ENCODE assay signal across 25 cellular contexts in genomic region chr9:80097476-80097875, GRCh38.
DNase-seq lines count a peak whose midpoint lies in the region; FAIRE-seq and TF ChIP-seq lines count a peak whose summit lies in the region.
"Had no signal": no experiment of that assay in that cellular context is flagged by ENCODE, and none has a peak within 500 bp of the region (broad histone marks: within the 10 kb centered on the region; RNA-seq: fewer than 3 reads in every experiment).

No MANE protein-coding gene starts in this region.

- no peaks in the 10 kb centered on the region for H3K36me3 Mint-ChIP-seq in activated CD4-positive, alpha-beta T cell treated with anti-CD3 and anti-CD28 coated beads, Interleukin-2, amount 10 ng/mL, durations not matched to agents 7 days and 5 days (ENCODE audit: low read depth)
- H3K36me3 Mint-ChIP-seq: CD14-positive monocyte; CD8-positive, alpha-beta memory T cell had no signal

- POLR2A ChIA-PET in activated CD4-positive, alpha-beta T cell treated with anti-CD3 and anti-CD28 coated beads, Interleukin-2, amount 10 ng/mL, durations not matched to agents 7 days and 5 days (lab: Charles Lee) = no interaction called here

- H3K9me3 Mint-ChIP-seq in activated CD4-positive, alpha-beta T cell treated with anti-CD3 and anti-CD28 coated beads, Interleukin-2, amount 10 ng/mL, durations not matched to agents 7 days and 5 days = no peaks in the 10 kb centered on the region
- H3K9me3 Mint-ChIP-seq: CD4-positive, alpha-beta T cell; CD8-positive, alpha-beta memory T cell; HFFc6 had no signal

- no peaks in the 10 kb centered on the region for H3K27me3 Mint-ChIP-seq in activated CD4-positive, alpha-beta T cell treated with anti-CD3 and anti-CD28 coated beads, Interleukin-2, amount 10 ng/mL, durations not matched to agents 7 days and 5 days
- H3K27me3 Mint-ChIP-seq: CD4-positive, alpha-beta T cell; CD8-positive, alpha-beta memory T cell had no signal

- CTCF ChIA-PET in activated CD4-positive, alpha-beta T cell treated with anti-CD3 and anti-CD28 coated beads, Interleukin-2, amount 10 ng/mL, durations not matched to agents 7 days and 5 days (lab: Charles Lee) = no interaction called here

- DNase-seq in H54 (ENCODE audit: insufficient read length, low spot score) (no peak), bronchial epithelial cell (ENCODE audit: low read depth) (peak; percentile 3), putamen (ENCODE audit: low spot score) (peak; percentile 28), activated T-cell treated with anti-CD3 and anti-CD28 coated beads for 4 hours (no peak), midbrain (lab: John Stamatoyannopoulos, UW) (no peak)
- no peak for DNase-seq in activated CD4-positive, alpha-beta T cell treated with anti-CD3 and anti-CD28 coated beads, Interleukin-2, amount 10 ng/mL, durations not matched to agents 7 days and 5 days
- DNase-seq: 8988T; ACHN; AML-193; BE2C; CD4-positive, alpha-beta T cell; CD8-positive, alpha-beta memory T cell; DMS 273 treated with DMSO at 0.1 percent for 48 hours; DMS79; EL; GDM1; GM23248; HFFc6 had no signal

- H3K27ac Mint-ChIP-seq in activated CD4-positive, alpha-beta T cell treated with anti-CD3 and anti-CD28 coated beads, Interleukin-2, amount 10 ng/mL, durations not matched to agents 7 days and 5 days = no peak overlapping the region
- H3K27ac Mint-ChIP-seq: CD14-positive monocyte; CD4-positive, alpha-beta T cell; HFFc6 had no signal

- FAIRE-seq in H54 (lab: Jason Lieb, UNC) = peak; percentile 65
- no peak for FAIRE-seq in bronchial epithelial cell (lab: Jason Lieb, UNC)
- FAIRE-seq: A549, D721Med, GM12878, GM19239 had no signal

- H3K36me3 ChIP-seq in bronchial epithelial cell (ENCODE audit: control insufficient read depth, insufficient read depth, low read length) = no peaks in the 10 kb centered on the region
- H3K36me3 ChIP-seq: BE2C; BLaER1 treated with 17β-estradiol and CSF1 and Interleukin-3, amounts not matched to agents 10 nM and 100 nM; HAP-1 had no signal

- H3K4me3 Mint-ChIP-seq in activated CD4-positive, alpha-beta T cell treated with anti-CD3 and anti-CD28 coated beads, Interleukin-2, amount 10 ng/mL, durations not matched to agents 7 days and 5 days = no peak overlapping the region
- H3K4me3 Mint-ChIP-seq: CD14-positive monocyte; CD4-positive, alpha-beta T cell; CD8-positive, alpha-beta memory T cell; HFFc6 had no signal

- peaks cover 5% of the 10 kb centered on the region for H3K4me1 Mint-ChIP-seq in activated CD4-positive, alpha-beta T cell treated with anti-CD3 and anti-CD28 coated beads, Interleukin-2, amount 10 ng/mL, durations not matched to agents 7 days and 5 days
- H3K4me1 Mint-ChIP-seq: CD14-positive monocyte; CD8-positive, alpha-beta memory T cell had no signal

- no peaks in the 10 kb centered on the region for H3K27me3 ChIP-seq in bronchial epithelial cell (ENCODE audit: control insufficient read depth, insufficient read depth, low read length)
- H3K27me3 ChIP-seq: BE2C; BLaER1 treated with 17β-estradiol and CSF1 and Interleukin-3, amounts not matched to agents 10 nM and 100 nM had no signal

- no peak for TF ChIP-seq POLR2A in H54 (IDR thresholded peaks at IDR 0.05; ENCODE audit: low read depth, low read length)

- TF ChIP-seq CTCF in bronchial epithelial cell (IDR thresholded peaks at IDR 0.05; ENCODE audit: insufficient read depth, low read length, severe bottlenecking) = no peak

- H3K4me3 ChIP-seq in bronchial epithelial cell (ENCODE audit: low read depth, low read length) = no peak overlapping the region
- H3K4me3 ChIP-seq: A549; BLaER1 treated with 17β-estradiol and CSF1 and Interleukin-3, amounts not matched to agents 10 nM and 100 nM; GM12878; GM23248; HAP-1 had no signal

Comparison
In these comparisons a context has a peak if more than half of its experiments do, and no peak if none do; other contexts are left out.
1. DNase-seq: peak in bronchial epithelial cell (single experiment) and putamen (single experiment); none in H54 (single experiment), activated T-cell treated with anti-CD3 and anti-CD28 coated beads for 4 hours (single experiment), midbrain (single experiment) and activated CD4-positive, alpha-beta T cell treated with anti-CD3 and anti-CD28 coated beads, Interleukin-2, amount 10 ng/mL, durations not matched to agents 7 days and 5 days (single experiment).